ENCODE assay signal across 28 cellular contexts in the genomic region with DNA sequence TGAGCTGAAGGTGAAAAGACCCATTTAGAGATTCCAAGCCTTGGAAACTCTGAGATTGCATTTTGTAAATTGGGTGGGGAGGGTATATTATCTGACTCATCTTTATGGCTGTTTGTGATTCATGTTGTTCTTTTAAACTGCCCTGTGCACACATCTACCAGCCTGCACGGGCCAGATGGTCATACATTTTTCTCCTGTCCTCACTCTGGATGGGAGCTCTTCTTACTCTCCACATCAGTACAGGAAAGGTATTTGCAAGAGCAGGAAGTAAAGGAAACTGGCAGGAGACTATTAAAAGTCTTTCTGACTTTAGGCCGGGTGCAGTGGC. TPM values are rescaled to one million over a fixed set of nuclear protein-coding genes. Genes with fewer than 3 reads are reported as not detected.
A peak's percentile ranks its signal among the peaks of the same experiment; 100 is the strongest.
DNase-seq lines count a peak whose midpoint lies in the region; ATAC-seq lines count a peak whose summit lies in the region.
"Had no signal": no experiment of that assay in that cellular context is flagged by ENCODE, and none has a peak within 500 bp of the region (broad histone marks: within the 10 kb centered on the region; RNA-seq: fewer than 3 reads in every experiment).

No MANE protein-coding gene starts in this region.

- ATAC-seq in left colon (peak; percentile 97), GM18873 (IDR thresholded peaks at IDR 0.05; ENCODE audit: low FRiP score, unreplicated experiment) (no peak), GM21447 (IDR thresholded peaks at IDR 0.05; ENCODE audit: unreplicated experiment) (no peak)
- ATAC-seq: stimulated activated memory B cell treated with anti-CD40 and anti-IgM and Interleukin-4, amounts not matched to agents 10 μg/mL and 1 μg/mL and 100 μg/mL, for 72 hours had no signal

- peaks cover 12% of the 10 kb centered on the region for H3K9me3 ChIP-seq in adipocyte (ENCODE audit: control insufficient read depth, low read length)
- H3K9me3 ChIP-seq: spleen, testis had no signal

- H3K4me3 ChIP-seq in adipocyte (ENCODE audit: low read length): no peak overlapping the region
- H3K4me3 ChIP-seq: BLaER1 treated with 17β-estradiol and CSF1 and Interleukin-3, amounts not matched to agents 10 nM and 100 nM; spleen; testis had no signal

- H3K36me3 ChIP-seq in adipocyte (ENCODE audit: control insufficient read depth, insufficient read depth, low read length, severe bottlenecking): no peaks in the 10 kb centered on the region
- H3K36me3 ChIP-seq: BLaER1 treated with 17β-estradiol and CSF1 and Interleukin-3, amounts not matched to agents 10 nM and 100 nM; spleen had no signal

- peaks cover 10% of the 10 kb centered on the region for H3K4me1 ChIP-seq in adipocyte (ENCODE audit: control insufficient read depth, insufficient read depth, low read length)
- H3K4me1 ChIP-seq: BLaER1 treated with 17β-estradiol and CSF1 and Interleukin-3, amounts not matched to agents 10 nM and 100 nM; spleen had no signal

- peak; percentile 41 for DNase-seq in EL
- DNase-seq in LHCN-M2 (ENCODE audit: low read depth): peak; percentile 35
- DNase-seq in adipocyte (ENCODE audit: low read depth): peak; percentile 13
- DNase-seq in left colon: no peak
- DNase-seq in effector CD8-positive, alpha-beta T cell (lab: John Stamatoyannopoulos, UW): no peak
- DNase-seq in central memory CD4-positive, alpha-beta T cell: no peak
- DNase-seq: activated CD4-positive, alpha-beta T cell treated with anti-CD3 and anti-CD28 coated beads, Interleukin-2, amount 50 U/mL, for 4 hours; activated CD4-positive, CD25-positive, alpha-beta regulatory T cell; anterior cingulate cortex; Calu3; dermis blood vessel endothelial cell; immature natural killer cell; Karpas-422; midbrain; NCI-H1105; NCI-H2029 treated with DMSO at 0.1 percent for 48 hours; NCI-H2227 treated with DMSO at 0.1 percent for 48 hours; retina; Right ventricle myocardium superior; spleen; stimulated activated CD4-positive, alpha-beta T cell treated with anti-CD3 and anti-CD28 coated beads, Interleukin-2, amount 100 ng/mL, for 48 hours; T1000; testis had no signal

- H3K9ac ChIP-seq in adipocyte (ENCODE audit: low read length): no peak overlapping the region
- H3K9ac ChIP-seq: BLaER1 treated with 17β-estradiol and CSF1 and Interleukin-3, amounts not matched to agents 10 nM and 100 nM had no signal

- H3K27me3 ChIP-seq in adipocyte (replicated peaks; ENCODE audit: control insufficient read depth, insufficient read depth, low read length): no peaks in the 10 kb centered on the region
- H3K27me3 ChIP-seq: BLaER1 treated with 17β-estradiol and CSF1 and Interleukin-3, amounts not matched to agents 10 nM and 100 nM; testis had no signal

- intact Hi-C loops in left colon (cut with DNase I, micrococcal nuclease): no loop called here

RNA-seq across cellular contexts. Expression of a gene that starts 14.3 kb away (rescaled TPM):
- total RNA-seq in LHCN-M2 (2014; rRNA removed) (1.3 and 2.4 TPM in 2 replicates), left colon (under 1 TPM; 0.18 to 0.84 TPM)
- 3.3 TPM for polyA plus RNA-seq in LHCN-M2 (2012)
- total RNA-seq: natural killer cell treated with Interleukin-12 subunit alpha and Interleukin-12 subunit beta and Interleukin-15 and Interleukin-18, amount 100 ng/mL, for 72 hours had no signal
- polyA plus RNA-seq: immature natural killer cell had no signal

RNA-seq across cellular contexts. Expression of a gene that starts 39.8 kb away (rescaled TPM):
- total RNA-seq in LHCN-M2 (2014; rRNA removed): 18.8 and 30.1 TPM in 2 replicates
- 19.9 TPM for polyA plus RNA-seq in LHCN-M2 (2012)
- total RNA-seq in left colon: 10 to 100 TPM; 53.4 to 56.3 TPM

Comparison
In these comparisons a context has a peak if more than half of its experiments do, and no peak if none do; other contexts are left out.
1. DNase-seq: peak in EL (single experiment), LHCN-M2 (single experiment) and adipocyte (single experiment); none in left colon (0 of 2), effector CD8-positive, alpha-beta T cell (single experiment) and central memory CD4-positive, alpha-beta T cell (single experiment).